ENCODE assay signal across 8 cellular contexts in the genomic region with DNA sequence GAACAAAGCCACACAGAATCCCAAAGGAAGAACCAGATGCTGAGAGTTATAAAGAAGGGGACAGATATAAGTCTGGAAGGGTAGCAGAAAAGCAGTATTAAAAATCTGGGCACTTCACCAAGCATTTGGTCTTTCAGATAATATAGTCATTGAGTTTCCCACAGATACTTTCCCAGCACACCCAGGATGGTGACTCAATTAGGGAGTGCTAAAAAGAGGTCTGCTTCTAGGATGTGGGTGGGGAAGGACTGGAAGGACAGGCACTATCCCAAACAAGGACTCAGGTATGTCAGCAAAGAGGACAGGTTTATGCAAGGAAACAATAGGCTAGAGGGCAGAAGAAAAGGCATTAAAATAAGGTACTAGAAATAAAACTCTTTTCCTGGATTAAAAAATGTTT. TPM values are rescaled to one million over a fixed set of nuclear protein-coding genes. Genes with fewer than 3 reads are reported as not detected.
A peak's percentile ranks its signal among the peaks of the same experiment; 100 is the strongest.
DNase-seq lines count a peak whose midpoint lies in the region; ATAC-seq and TF ChIP-seq lines count a peak whose summit lies in the region.

No MANE protein-coding gene starts in this region.

- H3K4me1 ChIP-seq in A673 (ENCODE audit: insufficient read depth, low read length, poor library complexity, severe bottlenecking) = peaks cover 41% of the 10 kb centered on the region

- H3K36me3 ChIP-seq in A673 (ENCODE audit: insufficient read depth, low read length, poor library complexity, severe bottlenecking) (no peaks in the 10 kb centered on the region), neural cell (ENCODE audit: insufficient read depth, low read length) (peaks cover 5% of the 10 kb centered on the region), MG63 (peaks cover 51% of the 10 kb centered on the region)

- no peak overlapping the region for H3K4me3 ChIP-seq in A673 (ENCODE audit: low read depth, low read length, poor library complexity, severe bottlenecking)
- H3K4me3 ChIP-seq in neural cell (ENCODE audit: low read length) = no peak overlapping the region
- H3K4me3 ChIP-seq in MG63 = no peak overlapping the region

- no peak for TF ChIP-seq RAD21 in neural cell (conservative IDR thresholded peaks at IDR 0.05)

- H3K9me3 ChIP-seq in A673 (ENCODE audit: low read depth, low read length, poor library complexity, severe bottlenecking) = no peaks in the 10 kb centered on the region
- H3K9me3 ChIP-seq in neural cell (ENCODE audit: low read length) = no peaks in the 10 kb centered on the region
- no peaks in the 10 kb centered on the region for H3K9me3 ChIP-seq in MG63

- no peaks in the 10 kb centered on the region for H3K79me2 ChIP-seq in neural cell (replicated peaks; ENCODE audit: insufficient read depth, low read length)

- no peak for TF ChIP-seq EP300 in neural cell (conservative IDR thresholded peaks at IDR 0.05; ENCODE audit: poor library complexity, severe bottlenecking)

- peaks cover 3% of the 10 kb centered on the region for H3F3A ChIP-seq in neural cell (ENCODE audit: insufficient read depth, low read length, poor library complexity, severe bottlenecking)

- DNase-seq in A673 (ENCODE audit: low spot score) (peak; percentile 12), LoVo (ENCODE audit: low spot score) (peak; percentile 31), MG63 (no peak)

- H4K20me1 ChIP-seq in neural cell (ENCODE audit: insufficient read depth) = no peaks in the 10 kb centered on the region

- POLR2A ChIA-PET in A673 (lab: Charles Lee; ENCODE audit: low non-redundant PET) = no interaction called here

- ATAC-seq in esophagus mucosa (peak; percentile 77), HG03097 (IDR thresholded peaks at IDR 0.05; ENCODE audit: low FRiP score, unreplicated experiment) (no peak), GM19395 (IDR thresholded peaks at IDR 0.05; ENCODE audit: unreplicated experiment) (no peak), HG03439 (IDR thresholded peaks at IDR 0.05; ENCODE audit: unreplicated experiment) (no peak)

- H3K27me3 ChIP-seq in A673 (replicated peaks; ENCODE audit: insufficient read depth, low read depth, low read length, poor library complexity) = no peaks in the 10 kb centered on the region
- no peaks in the 10 kb centered on the region for H3K27me3 ChIP-seq in neural cell (ENCODE audit: insufficient read depth, low read depth, low read length)
- no peaks in the 10 kb centered on the region for H3K27me3 ChIP-seq in MG63

- CTCF ChIA-PET in A673 (lab: Charles Lee) = interaction anchor here (0.9 to 2.7 kb wide), 3 partner anchors 84 to 336 kb away, joined by 3 to 24 read pairs (median 13); a partner anchor contains a TSS

- no peaks in the 10 kb centered on the region for H3K9me2 ChIP-seq in neural cell (ENCODE audit: insufficient read depth, low read length)

- H3K4me2 ChIP-seq in neural cell (ENCODE audit: low read length) = no peak overlapping the region

- H2AFZ ChIP-seq in neural cell (ENCODE audit: low read depth, low read length) = no peak overlapping the region

- no TSS peak for BruUV-seq in A673 (replicated peaks; lab: Mats Ljungman, UMichigan)

- H3K27ac ChIP-seq in A673 (ENCODE audit: low read depth, low read length, poor library complexity, severe bottlenecking) = peak overlapping the region; percentile 98
- peak overlapping the region; percentile 99 for H3K27ac ChIP-seq in neural cell (ENCODE audit: low read length)

- intact Hi-C loops in A673 (cut with micrococcal nuclease; ENCODE audit: unreplicated experiment) = no loop called here

- no peak overlapping the region for H3K9ac ChIP-seq in neural cell (ENCODE audit: low read length)

- TF ChIP-seq CTCF in A673 (conservative IDR thresholded peaks at IDR 0.05; ENCODE audit: low read depth, low read length) (no peak), neural cell (IDR thresholded peaks at IDR 0.05; ENCODE audit: poor library complexity, severe bottlenecking) (no peak)

TF ChIP-seq in neural cell, 6 proteins besides CTCF, POLR2A, EP300 and RAD21:
- TF ChIP-seq SMC3 (conservative IDR thresholded peaks at IDR 0.05; ENCODE audit: poor library complexity) (no peak), TAF1 (IDR thresholded peaks at IDR 0.05; ENCODE audit: low read depth) (no peak), POLR2AphosphoS5 (IDR thresholded peaks at IDR 0.05) (no peak), MXI1 (conservative IDR thresholded peaks at IDR 0.05; ENCODE audit: poor library complexity, severe bottlenecking) (no peak), EZH2 (IDR thresholded peaks at IDR 0.05; ENCODE audit: borderline replicate concordance, insufficient read depth, low read length, poor library complexity, severe bottlenecking) (no peak)
- TF ChIP-seq, protein P1, sequence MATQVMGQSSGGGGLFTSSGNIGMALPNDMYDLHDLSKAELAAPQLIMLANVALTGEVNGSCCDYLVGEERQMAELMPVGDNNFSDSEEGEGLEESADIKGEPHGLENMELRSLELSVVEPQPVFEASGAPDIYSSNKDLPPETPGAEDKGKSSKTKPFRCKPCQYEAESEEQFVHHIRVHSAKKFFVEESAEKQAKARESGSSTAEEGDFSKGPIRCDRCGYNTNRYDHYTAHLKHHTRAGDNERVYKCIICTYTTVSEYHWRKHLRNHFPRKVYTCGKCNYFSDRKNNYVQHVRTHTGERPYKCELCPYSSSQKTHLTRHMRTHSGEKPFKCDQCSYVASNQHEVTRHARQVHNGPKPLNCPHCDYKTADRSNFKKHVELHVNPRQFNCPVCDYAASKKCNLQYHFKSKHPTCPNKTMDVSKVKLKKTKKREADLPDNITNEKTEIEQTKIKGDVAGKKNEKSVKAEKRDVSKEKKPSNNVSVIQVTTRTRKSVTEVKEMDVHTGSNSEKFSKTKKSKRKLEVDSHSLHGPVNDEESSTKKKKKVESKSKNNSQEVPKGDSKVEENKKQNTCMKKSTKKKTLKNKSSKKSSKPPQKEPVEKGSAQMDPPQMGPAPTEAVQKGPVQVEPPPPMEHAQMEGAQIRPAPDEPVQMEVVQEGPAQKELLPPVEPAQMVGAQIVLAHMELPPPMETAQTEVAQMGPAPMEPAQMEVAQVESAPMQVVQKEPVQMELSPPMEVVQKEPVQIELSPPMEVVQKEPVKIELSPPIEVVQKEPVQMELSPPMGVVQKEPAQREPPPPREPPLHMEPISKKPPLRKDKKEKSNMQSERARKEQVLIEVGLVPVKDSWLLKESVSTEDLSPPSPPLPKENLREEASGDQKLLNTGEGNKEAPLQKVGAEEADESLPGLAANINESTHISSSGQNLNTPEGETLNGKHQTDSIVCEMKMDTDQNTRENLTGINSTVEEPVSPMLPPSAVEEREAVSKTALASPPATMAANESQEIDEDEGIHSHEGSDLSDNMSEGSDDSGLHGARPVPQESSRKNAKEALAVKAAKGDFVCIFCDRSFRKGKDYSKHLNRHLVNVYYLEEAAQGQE (IDR thresholded peaks at IDR 0.05; ENCODE audit: borderline replicate concordance) = no peak

RNA-seq across cellular contexts. Expression of a gene that starts 59.3 kb away (rescaled TPM):
- total RNA-seq in A673 (2021) (105 and 109 TPM in 2 replicates), esophagus mucosa (108 TPM)
- 21.9 and 22.4 TPM in 2 replicates for polyA plus RNA-seq in neural cell
- 16.6 and 17.5 TPM in 2 replicates for polyA minus RNA-seq in neural cell
- 28.4 and 43.9 TPM in 2 replicates for total RNA-seq in MG63 (2014; rRNA removed; shearing (Covaris generic); ENCODE audit: low replicate concordance)
